Comparison of ENCODE assay signal across 1 cellular context in genomic region chr17:80118601-80119270, GRCh38.
TF ChIP-seq lines count a peak whose summit lies in the region.

No MANE protein-coding gene starts in this region.

TF ChIP-seq in A549, 52 proteins besides CTCF, POLR2A, EP300 and RAD21:
- TF ChIP-seq BCL3 (IDR thresholded peaks at IDR 0.05), result no peak
- no peak for TF ChIP-seq JUN (IDR thresholded peaks at IDR 0.05)
- TF ChIP-seq HES2 (IDR thresholded peaks at IDR 0.05), result no peak
- TF ChIP-seq HOXB13 (CRISPR knock-in tag; IDR thresholded peaks at IDR 0.05; ENCODE audit: low read depth), result no peak
